ENCODE assay signal across 15 cellular contexts in the genomic region with DNA sequence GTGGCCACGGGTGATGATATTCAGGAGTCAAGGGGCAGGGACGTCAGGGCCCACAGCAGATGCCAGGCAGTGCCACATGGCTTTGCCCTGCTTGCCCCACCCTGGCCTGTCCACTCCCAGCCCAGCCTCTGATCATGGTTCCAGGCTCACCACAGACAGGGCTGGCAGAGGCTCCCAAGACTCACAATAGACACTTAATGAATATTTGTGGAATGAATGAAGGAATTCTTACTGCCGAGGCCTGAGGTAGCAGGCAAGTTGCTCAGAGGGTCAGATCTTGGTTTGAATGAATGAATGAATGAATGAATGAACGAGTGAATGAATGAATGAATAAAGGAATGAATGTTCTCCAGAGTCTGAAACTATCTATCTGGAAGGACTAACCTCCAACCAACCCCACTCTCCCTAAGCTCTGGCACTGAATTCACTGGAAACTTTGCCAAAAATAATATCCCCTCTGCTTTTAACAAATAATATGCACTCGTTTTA.
DNase-seq lines count a peak whose midpoint lies in the region; ATAC-seq and TF ChIP-seq lines count a peak whose summit lies in the region.
"Had no signal": no experiment of that assay in that cellular context is flagged by ENCODE, and none has a peak within 500 bp of the region (broad histone marks: within the 10 kb centered on the region; RNA-seq: fewer than 3 reads in every experiment).

No MANE protein-coding gene starts in this region.

- no peak for ATAC-seq in body of pancreas
- ATAC-seq in aorta (ENCODE audit: low FRiP score), result no peak
- ATAC-seq: activated CD4-positive, CD25-positive, alpha-beta regulatory T cell treated with anti-CD3 and anti-CD28 coated beads, Interleukin-2, amount 50 U/mL, for 24 hours; natural killer cell had no signal

- peaks cover 19% of the 10 kb centered on the region for H3K27me3 Mint-ChIP-seq in glutamatergic neuron (ENCODE audit: unreplicated experiment)
- no peaks in the 10 kb centered on the region for H3K27me3 Mint-ChIP-seq in activated naive CD4-positive, alpha-beta T cell treated with anti-CD3 and anti-CD28 coated beads for 36 hours (ENCODE audit: low read depth)
- H3K27me3 Mint-ChIP-seq: B cell had no signal

- no peaks in the 10 kb centered on the region for H3K36me3 ChIP-seq in body of pancreas (replicated peaks in 1 of 2; ENCODE audit: insufficient read depth in 1 of 2, low read depth in 2 of 2)
- H3K36me3 ChIP-seq in rectal smooth muscle tissue (ENCODE audit: control insufficient read depth, insufficient read depth, low read length), result no peaks in the 10 kb centered on the region
- no peaks in the 10 kb centered on the region for H3K36me3 ChIP-seq in aorta (ENCODE audit: control insufficient read depth in 1 of 2, insufficient read depth in 2 of 2, low read length in 1 of 2)

- TF ChIP-seq POLR2A in body of pancreas (IDR thresholded peaks at IDR 0.05), result no peak

- H3K27ac Mint-ChIP-seq in glutamatergic neuron (ENCODE audit: unreplicated experiment), result peak overlapping the region; percentile 99
- no peak overlapping the region for H3K27ac Mint-ChIP-seq in activated naive CD4-positive, alpha-beta T cell treated with anti-CD3 and anti-CD28 coated beads for 36 hours
- H3K27ac Mint-ChIP-seq: B cell, natural killer cell had no signal

- 37 to 52% methylated on average over 5 of the region's 5 CpGs for WGBS in body of pancreas, 2 donors
- 17 to 18% methylated on average over 5 of the region's 5 CpGs for WGBS in aorta, 2 donors

- H3K4me1 ChIP-seq in body of pancreas (peaks cover 58% of the 10 kb centered on the region), rectal smooth muscle tissue (ENCODE audit: control insufficient read depth, insufficient read depth, low read length) (peaks cover 45% of the 10 kb centered on the region), aorta (ENCODE audit: control insufficient read depth in 1 of 2, insufficient read depth in 2 of 2, low read length in 2 of 2) (no peaks in the 10 kb centered on the region)

- H3K4me3 Mint-ChIP-seq in glutamatergic neuron (ENCODE audit: unreplicated experiment), result peak overlapping the region; percentile 25
- H3K4me3 Mint-ChIP-seq in activated naive CD4-positive, alpha-beta T cell treated with anti-CD3 and anti-CD28 coated beads for 36 hours, result no peak overlapping the region
- H3K4me3 Mint-ChIP-seq: B cell, natural killer cell had no signal

- no peak for TF ChIP-seq CTCF in body of pancreas (IDR thresholded peaks at IDR 0.05)
- TF ChIP-seq CTCF in glutamatergic neuron (IDR thresholded peaks at IDR 0.05; ENCODE audit: partially characterized antibody, unreplicated experiment), result no peak

- CTCF ChIA-PET in activated naive CD4-positive, alpha-beta T cell treated with anti-CD3 and anti-CD28 coated beads for 36 hours (lab: Charles Lee), result interaction anchor here (1.2 kb wide), 1 partner anchor 8 kb away, joined by 3 read pairs; no protein-coding TSS in a partner anchor

- peaks cover 49% of the 10 kb centered on the region for H3K4me1 Mint-ChIP-seq in glutamatergic neuron (ENCODE audit: low read depth, unreplicated experiment)
- H3K4me1 Mint-ChIP-seq in activated naive CD4-positive, alpha-beta T cell treated with anti-CD3 and anti-CD28 coated beads for 36 hours (ENCODE audit: low read depth), result peaks cover 25% of the 10 kb centered on the region

- H3K27ac ChIP-seq in body of pancreas (peak overlapping the region in 3 of 4 donors; percentile 51 to 76 (median 66)), rectal smooth muscle tissue (ENCODE audit: low read depth, low read length) (peak overlapping the region; percentile 77), aorta (ENCODE audit: low read depth in 1 of 2, low read length in 2 of 2) (no peak overlapping the region)
- H3K27ac ChIP-seq: KMS-11 had no signal

- H3K9me3 ChIP-seq in body of pancreas (no peaks in the 10 kb centered on the region), aorta (ENCODE audit: control insufficient read depth, low read length) (no peaks in the 10 kb centered on the region)

- peaks cover 13% of the 10 kb centered on the region for H3K9me3 Mint-ChIP-seq in glutamatergic neuron (ENCODE audit: unreplicated experiment)
- no peaks in the 10 kb centered on the region for H3K9me3 Mint-ChIP-seq in activated naive CD4-positive, alpha-beta T cell treated with anti-CD3 and anti-CD28 coated beads for 36 hours
- H3K9me3 Mint-ChIP-seq: natural killer cell had no signal

- H3K27me3 ChIP-seq in body of pancreas, result no peaks in the 10 kb centered on the region
- no peaks in the 10 kb centered on the region for H3K27me3 ChIP-seq in rectal smooth muscle tissue (ENCODE audit: control insufficient read depth, insufficient read depth, low read length)
- no peaks in the 10 kb centered on the region for H3K27me3 ChIP-seq in aorta (ENCODE audit: control insufficient read depth in 1 of 2, insufficient read depth in 2 of 2, low read length in 1 of 2)

- DNase-seq in GM03348 (ENCODE audit: low spot score) (peak; percentile 68), body of pancreas (no peak), glutamatergic neuron (no peak), aorta (no peak), DMS153 treated with DMSO at 0.1 percent for 48 hours (lab: John Stamatoyannopoulos, UW; ENCODE audit: unreplicated experiment) (no peak), SIG-M5 treated with dmso at 0.1 percent for 504 hours (lab: John Stamatoyannopoulos, UW; ENCODE audit: unreplicated experiment) (no peak)
- no peak for DNase-seq in activated naive CD4-positive, alpha-beta T cell treated with anti-CD3 and anti-CD28 coated beads for 36 hours
- DNase-seq: activated T-cell treated with anti-CD3 and anti-CD28 coated beads, Interleukin-2, amount 50 U/mL, for 1 hour; EL; natural killer cell; NCI-H2081 had no signal

- H3K36me3 Mint-ChIP-seq in glutamatergic neuron (ENCODE audit: unreplicated experiment), result no peaks in the 10 kb centered on the region
- no peaks in the 10 kb centered on the region for H3K36me3 Mint-ChIP-seq in activated naive CD4-positive, alpha-beta T cell treated with anti-CD3 and anti-CD28 coated beads for 36 hours (ENCODE audit: low read depth)
- H3K36me3 Mint-ChIP-seq: natural killer cell had no signal

- no peak overlapping the region for H3K9ac ChIP-seq in rectal smooth muscle tissue (ENCODE audit: low read length)
- H3K9ac ChIP-seq: KMS-11 had no signal

- H3K4me3 ChIP-seq in body of pancreas (no peak overlapping the region), rectal smooth muscle tissue (ENCODE audit: low read length) (no peak overlapping the region), aorta (ENCODE audit: low read length in 2 of 2) (no peak overlapping the region)

- intact Hi-C loops in body of pancreas (cut with DNase I), result no loop called here
- intact Hi-C loops in aorta (cut with DNase I), result no loop called here
- intact Hi-C loops in activated naive CD4-positive, alpha-beta T cell treated with anti-CD3 and anti-CD28 coated beads for 36 hours (cut with micrococcal nuclease), result no loop called here

Comparison
In these comparisons a context has a peak if more than half of its experiments do, and no peak if none do; other contexts are left out.
1. H3K27ac ChIP-seq: peak in body of pancreas (3 of 4) and rectal smooth muscle tissue (single experiment); none in aorta (0 of 2).